Comparison of ENCODE assay signal across 27 cellular contexts in genomic region chr11:70353900-70354568, GRCh38. TPM values are rescaled to one million over a fixed set of nuclear protein-coding genes. Genes with fewer than 3 reads are reported as not detected.
"Had no signal": no experiment of that assay in that cellular context is flagged by ENCODE, and none has a peak within 500 bp of the region (broad histone marks: within the 10 kb centered on the region; RNA-seq: fewer than 3 reads in every experiment).

No MANE protein-coding gene starts in this region.

- H3K4me3 Mint-ChIP-seq: activated CD8-positive, alpha-beta T cell treated with anti-CD3 and anti-CD28 coated beads for 36 hours; activated T-cell treated with anti-CD3 and anti-CD28 coated beads, Interleukin-2, amount 50 U/mL, for 72 hours; brain; stimulated activated naive CD8-positive, alpha-beta T cell treated with anti-CD3 and anti-CD28 coated beads, Interleukin-15, Interleukin-2, amounts not matched to agents 100 ng/mL and 50 ng/mL, for 24 hours had no signal

- H3K9me3 Mint-ChIP-seq: activated CD8-positive, alpha-beta T cell treated with anti-CD3 and anti-CD28 coated beads for 36 hours; activated naive CD4-positive, alpha-beta T cell treated with anti-CD3 and anti-CD28 coated beads, Interleukin-2, amount 50 U/mL, for 72 hours; activated T-cell treated with anti-CD3 and anti-CD28 coated beads, Interleukin-2, amount 50 U/mL, for 72 hours; brain; naive thymus-derived CD8-positive, alpha-beta T cell; stimulated activated naive CD8-positive, alpha-beta T cell treated with anti-CD3 and anti-CD28 coated beads, Interleukin-15, Interleukin-2, amounts not matched to agents 100 ng/mL and 50 ng/mL, for 24 hours had no signal

- H3K27me3 ChIP-seq: adrenal gland, gastrocnemius medialis, neutrophil, thyroid gland, upper lobe of left lung, vagina had no signal

- ATAC-seq: activated CD8-positive, alpha-beta T cell treated with anti-CD3 and anti-CD28 coated beads for 36 hours; activated naive CD4-positive, alpha-beta T cell treated with anti-CD3 and anti-CD28 coated beads, Interleukin-2, amount 50 U/mL, for 72 hours; gastrocnemius medialis; lower lobe of right lung; naive thymus-derived CD8-positive, alpha-beta T cell; sciatic nerve had no signal

- H3K4me1 ChIP-seq: gastrocnemius medialis, thyroid gland, upper lobe of left lung, vagina had no signal

- DNase-seq: activated CD4-positive, alpha-beta T cell treated with anti-CD3 and anti-CD28 coated beads for 4 hours; activated CD8-positive, alpha-beta T cell treated with anti-CD3 and anti-CD28 coated beads for 36 hours; activated naive CD4-positive, alpha-beta T cell; activated T-cell treated with anti-CD3 and anti-CD28 coated beads for 4 hours; activated T-cell treated with anti-CD3 and anti-CD28 coated beads, Interleukin-2, amount 50 U/mL, for 72 hours; aorta; gastrocnemius medialis; hippocampal formation; kidney; lower lobe of right lung; mesenchymal stem cell; naive thymus-derived CD8-positive, alpha-beta T cell; stimulated activated CD4-positive, alpha-beta T cell treated with anti-CD3 and anti-CD28 coated beads, Interleukin-12 subunit alpha, Interleukin-12 subunit beta, amount 100 ng/mL, for 4 hours; stimulated activated CD4-positive, alpha-beta T cell treated with anti-CD3 and anti-CD28 coated beads, Interleukin-4, amount 100 ng/mL, for 1 hour; substantia nigra; thyroid gland; upper lobe of left lung had no signal

- H3K9me3 ChIP-seq: adrenal gland, gastrocnemius medialis, lower lobe of right lung, neutrophil, thyroid gland, upper lobe of left lung, vagina had no signal

- H3K27ac Mint-ChIP-seq: activated CD8-positive, alpha-beta T cell treated with anti-CD3 and anti-CD28 coated beads for 36 hours; activated T-cell treated with anti-CD3 and anti-CD28 coated beads, Interleukin-2, amount 50 U/mL, for 72 hours; naive thymus-derived CD8-positive, alpha-beta T cell; stimulated activated naive CD8-positive, alpha-beta T cell treated with anti-CD3 and anti-CD28 coated beads, Interleukin-15, Interleukin-2, amounts not matched to agents 100 ng/mL and 50 ng/mL, for 24 hours had no signal

- H3K27ac ChIP-seq: adrenal gland, gastrocnemius medialis, lower lobe of right lung, neutrophil, SK-N-MC, skin epidermis, thyroid gland, upper lobe of left lung, vagina had no signal

- H3K27me3 Mint-ChIP-seq: activated CD8-positive, alpha-beta T cell treated with anti-CD3 and anti-CD28 coated beads for 36 hours; brain; naive thymus-derived CD8-positive, alpha-beta T cell; stimulated activated naive CD8-positive, alpha-beta T cell treated with anti-CD3 and anti-CD28 coated beads, Interleukin-15, Interleukin-2, amounts not matched to agents 100 ng/mL and 50 ng/mL, for 24 hours had no signal

- FAIRE-seq: endometrium, kidney had no signal

- H3K4me1 Mint-ChIP-seq: brain had no signal

- H3K4me3 ChIP-seq: adrenal gland, gastrocnemius medialis, lower lobe of right lung, SK-N-MC, skin epidermis, thyroid gland, upper lobe of left lung, vagina had no signal

RNA-seq across cellular contexts. Expression of gene CTTN, which starts 44.3 kb away (rescaled TPM):
- polyA plus RNA-seq: naive thymus-derived CD8-positive, alpha-beta T cell had no signal
